ENCODE assay signal across 7 cellular contexts in the genomic region with DNA sequence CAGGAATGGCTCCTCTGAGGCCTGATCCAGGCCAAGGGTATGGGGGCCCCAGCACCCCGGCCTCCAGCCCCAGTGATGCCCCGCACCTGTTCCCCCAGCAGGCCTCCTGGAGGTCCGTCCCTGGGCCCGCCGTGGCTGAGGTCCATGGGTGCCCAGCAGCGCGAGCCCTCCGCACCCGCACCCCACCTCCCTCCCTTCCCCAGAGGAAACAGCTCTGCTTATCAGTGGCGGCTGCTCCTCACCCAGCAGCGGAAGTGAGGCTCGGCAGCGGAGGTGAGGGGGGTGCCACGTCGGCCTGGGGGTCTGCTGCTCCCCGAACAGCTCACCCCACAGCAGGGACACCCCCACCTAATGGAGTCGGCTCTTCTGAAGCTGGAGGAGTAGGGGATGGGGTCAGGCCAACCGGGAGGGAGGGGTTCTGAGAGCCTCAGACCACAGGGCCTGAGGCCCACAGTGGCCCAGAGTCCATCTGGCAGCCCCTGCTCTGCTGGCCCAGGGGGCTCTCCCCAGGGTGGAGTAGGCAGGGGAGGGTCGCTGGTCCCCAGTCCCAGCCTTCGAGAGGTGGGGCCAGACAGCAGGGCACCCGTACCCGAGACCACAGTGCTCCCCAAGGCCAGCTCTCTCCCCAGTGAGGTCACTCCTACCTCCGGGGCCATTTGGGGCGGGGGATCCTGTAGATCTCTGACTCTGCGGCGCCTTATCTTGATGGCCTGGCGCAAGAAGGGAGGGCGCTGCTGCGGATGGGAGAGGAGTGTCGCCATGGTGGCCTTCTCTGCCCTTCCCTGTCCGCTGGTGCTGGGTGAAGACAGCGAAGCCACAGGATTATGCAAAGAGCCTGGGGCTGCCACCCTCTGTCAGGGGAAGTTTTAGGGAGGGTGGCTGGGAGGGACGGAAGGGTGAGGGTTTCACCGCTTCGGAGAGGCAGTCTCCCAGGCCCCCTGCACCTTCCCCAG. TPM values are rescaled to one million over a fixed set of nuclear protein-coding genes. Genes with fewer than 3 reads are reported as not detected.
DNase-seq lines count a peak whose midpoint lies in the region; ATAC-seq, FAIRE-seq and TF ChIP-seq lines count a peak whose summit lies in the region.

A gene (minus strand): TSS at position 828 of the 953 bp plus-strand sequence. CDS start 67 bp downstream, at position 761.

- no peak for TF ChIP-seq EP300 in GM12878 (IDR thresholded peaks at IDR 0.05; ENCODE audit: borderline replicate concordance in 1 of 2, control insufficient read depth in 1 of 2, low read depth in 2 of 2, low read length in 2 of 2)

- H3K4me1 ChIP-seq in HEK293 (ENCODE audit: control insufficient read depth, insufficient read depth, low read length) (no peaks in the 10 kb centered on the region; the same call in 1 of the 2 replicates), GM12878 (ENCODE audit: control insufficient read depth, insufficient read depth, low read length) (peaks cover 14% of the 10 kb centered on the region), thyroid gland (peaks cover 25 to 42% of the 10 kb centered on the region in 2 donors)

- H3K36me3 ChIP-seq in HEK293 (ENCODE audit: control insufficient read depth in 2 of 2, insufficient read depth in 1 of 2, low read length in 2 of 2) = peaks cover 0 to 31% of the 10 kb centered on the region in 2 experiments; a peak in 1 of 3 replicates
- H3K36me3 ChIP-seq in GM12878 (ENCODE audit: control insufficient read depth in 2 of 2, insufficient read depth in 2 of 2, low read length in 1 of 2) = peaks cover 0 to 7% of the 10 kb centered on the region in 2 experiments; a peak in 3 of 4 replicates
- peaks cover 27 to 29% of the 10 kb centered on the region in 2 donors for H3K36me3 ChIP-seq in thyroid gland

- peaks cover 18% of the 10 kb centered on the region for H3K79me2 ChIP-seq in GM12878 (ENCODE audit: control insufficient read depth, insufficient read depth, low read length)

- RAD21 ChIA-PET in GM12878 (lab: Charles Lee; ENCODE audit: unreplicated experiment) = interaction anchor here (0.9 to 3.6 kb wide), 11 partner anchors 11 to 90 kb away, joined by 3 to 21 read pairs (median 5); a partner anchor contains a TSS

- DNase-seq in GM12878 (ENCODE audit: low read depth, low spot score) (no peak), mesenteric fat pad (ENCODE audit: low spot score) (peak; percentile 86), thyroid gland (peak in 1 of 2 donors; percentile 31), foreskin melanocyte (no peak)

- ATAC-seq in GM12878 (peak; percentile 62), HG03095 (IDR thresholded peaks at IDR 0.05; ENCODE audit: unreplicated experiment) (no peak)

- H4K20me1 ChIP-seq in GM12878 (ENCODE audit: control insufficient read depth, insufficient read depth) = no peaks in the 10 kb centered on the region

- SMC1A ChIA-PET in GM12878 (lab: Charles Lee; ENCODE audit: uncharacterized antibody, unreplicated experiment) = interaction anchor here (0.7 to 3.2 kb wide), 8 partner anchors 11 to 90 kb away, joined by 3 to 14 read pairs (median 5); a partner anchor contains a TSS

- H3K9me3 ChIP-seq in HEK293 (ENCODE audit: control insufficient read depth, insufficient read depth, low read depth, low read length) = no peaks in the 10 kb centered on the region
- H3K9me3 ChIP-seq in GM12878 (replicated peaks; ENCODE audit: control insufficient read depth, insufficient read depth, low read length) = no peaks in the 10 kb centered on the region
- H3K9me3 ChIP-seq in thyroid gland = no peaks in the 10 kb centered on the region

- TF ChIP-seq POLR2A in GM12878 (IDR thresholded peaks at IDR 0.05; ENCODE audit: low read depth, low read length) (peak; percentile 82), thyroid gland (IDR thresholded peaks at IDR 0.05) (no peak)

- H3K27me3 ChIP-seq in GM12878 (replicated peaks in 1 of 2; ENCODE audit: control insufficient read depth in 2 of 2, insufficient read depth in 2 of 2, low read length in 1 of 2) (no peaks in the 10 kb centered on the region), thyroid gland (no peaks in the 10 kb centered on the region)

- BruUV-seq in GM12878 (replicated peaks; lab: Mats Ljungman, UMichigan) = TSS peak; percentile 81

- WGBS in GM12878 (ENCODE audit: insufficient coverage, insufficient replicate concordance, low lambda C conversion rate, missing lambda C conversion rate) = 3% methylated on average over 31 of the region's 35 CpGs
- WGBS in thyroid gland, 2 donors = 71 to 83% methylated on average over 16 to 22 of the region's 35 CpGs

- POLR2A ChIA-PET in HEK293 (lab: Yijun Ruan, JAX) (interaction anchor here (0.5 to 3.2 kb wide), 6 partner anchors 10 to 246 kb away, joined by 3 to 28 read pairs (median 4); a partner anchor contains a TSS), GM12878 (lab: Charles Lee) (interaction anchor here (0.5 to 4.5 kb wide), 14 partner anchors 8 to 180 kb away, joined by 3 to 42 read pairs (median 8); a partner anchor contains a TSS)

- H3K9ac ChIP-seq in GM12878 (ENCODE audit: control insufficient read depth, insufficient read depth, low read length) = peak within 1 kb of the TSS; percentile 98

- CTCF ChIA-PET in HEK293 (lab: Yijun Ruan, JAX) (interaction anchor here (0.6 to 5.5 kb wide), 4 partner anchors 17 to 61 kb away, joined by 3 to 40 read pairs (median 4); no protein-coding TSS in a partner anchor), GM12878 (lab: Yijun Ruan, JAX) (interaction anchor here (0.7 to 8.7 kb wide), 12 partner anchors 14 to 123 kb away, joined by 3 to 117 read pairs (median 5); a partner anchor contains a TSS)

- no peak for TF ChIP-seq RAD21 in GM12878 (IDR thresholded peaks at IDR 0.05; ENCODE audit: insufficient read depth, low read depth, low read length)

- in situ Hi-C loops in GM12878 (cut with MboI) = no loop called here

- peak within 1 kb of the TSS; percentile 93 for H3K4me2 ChIP-seq in GM12878 (ENCODE audit: control insufficient read depth, insufficient read depth)

- H3K4me3 ChIP-seq in HEK293 (ENCODE audit: low read depth, low read length) (no peak within 1 kb of the TSS), GM12878 (peak within 1 kb of the TSS; percentile 77), thyroid gland (replicated peaks in 1 of 3) (peak within 1 kb of the TSS in 1 of 3 donors; percentile 1)

- peak within 1 kb of the TSS; percentile 84 for H2AFZ ChIP-seq in GM12878 (ENCODE audit: control insufficient read depth, low read depth, low read length)

- TF ChIP-seq CTCF in HEK293 (tag by site-specific recombination; IDR thresholded peaks at IDR 0.05) (no peak), GM12878 (IDR thresholded peaks at IDR 0.05 in 2 of 3, conservative IDR thresholded peaks at IDR 0.05 in 1 of 3; ENCODE audit: control insufficient read depth in 2 of 3, extremely low read depth in 1 of 3, insufficient read depth in 1 of 3, low read depth in 3 of 3, low read length in 3 of 3) (no peak), thyroid gland (IDR thresholded peaks at IDR 0.05) (no peak)

- H3K27ac ChIP-seq in HEK293 (ENCODE audit: extremely low read depth, low read depth, low read length) = no peak within 1 kb of the TSS
- H3K27ac ChIP-seq in GM12878 (ENCODE audit: control insufficient read depth, insufficient read depth) = peak within 1 kb of the TSS; percentile 93
- peak within 1 kb of the TSS; percentile 83 to 94 (median 90) for H3K27ac ChIP-seq in thyroid gland

- intact Hi-C loops in T-helper 2 cell treated with Interferon-gamma antibody and Interleukin-4, amounts not matched to agents 100 ng/mL and 5 ng/mL, for 36 hours (cut with micrococcal nuclease) = loop anchor here (1.0 to 5.0 kb wide), 2 partner anchors 11 to 67 kb away; a partner anchor contains a TSS
- intact Hi-C loops in GM12878 (cut with micrococcal nuclease; ENCODE audit: unreplicated experiment) (no loop called here), thyroid gland (cut with DNase I) (loop anchor here (10.0 kb wide), 1 partner anchor 179 kb away; a partner anchor contains a TSS)

- peak; percentile 52 for FAIRE-seq in GM12878 (lab: Jason Lieb, UNC)

TF ChIP-seq in HEK293, 187 proteins besides CTCF, POLR2A, EP300 and RAD21 (continues in another document):
- TF ChIP-seq ZNF596 (tag by site-specific recombination; IDR thresholded peaks at IDR 0.05) (no peak), ZNF211 (tag by site-specific recombination; IDR thresholded peaks at IDR 0.05; ENCODE audit: low read depth) (no peak), ZNF837 (tag by site-specific recombination; IDR thresholded peaks at IDR 0.05) (no peak), ZNF658 (tag by site-specific recombination; IDR thresholded peaks at IDR 0.05) (no peak), ZNF623 (tag by site-specific recombination; IDR thresholded peaks at IDR 0.05) (peak; percentile 93)

TF ChIP-seq in GM12878, 131 proteins besides CTCF, POLR2A, EP300 and RAD21 (continues in another document):
- TF ChIP-seq STAT3 (IDR thresholded peaks at IDR 0.05; ENCODE audit: low read depth, low read length) = no peak
- TF ChIP-seq MTA3 (IDR thresholded peaks at IDR 0.05; ENCODE audit: borderline replicate concordance, low read length) = no peak
- TF ChIP-seq POLR2AphosphoS2 (IDR thresholded peaks at IDR 0.05; ENCODE audit: low read depth, low read length) = peak; percentile 42; the same call in 1 of the 2 replicates
- TF ChIP-seq LARP7 (IDR thresholded peaks at IDR 0.05) = peak; percentile 42; the same call in 1 of the 2 replicates
- no peak for TF ChIP-seq HCFC1 (IDR thresholded peaks at IDR 0.05; ENCODE audit: low read length)
- 0 out of 2 replicates have a peak, but pooled peaks have one; percentile 59 for TF ChIP-seq NBN (IDR thresholded peaks at IDR 0.05)

RNA-seq across cellular contexts. Expression of the gene that starts here (rescaled TPM):
- 206 and 210 TPM in 2 replicates for total RNA-seq in T-helper 2 cell treated with Interferon-gamma antibody and Interleukin-4, amounts not matched to agents 100 ng/mL and 5 ng/mL, for 36 hours
- total RNA-seq in GM12878 (2013; cell fraction: nucleolus; rRNA removed) = 128 and 142 TPM in 2 replicates
- total RNA-seq in GM12878 (2014; rRNA removed) (37.9 and 45.2 TPM in 2 replicates), GM12878 (2014; rRNA removed; fragmentation: Illumina TruSeq; extraction: Trizol) (10.0 and 10.3 TPM in 2 replicates), GM12878 (2021) (58.6 and 63.9 TPM in 2 replicates), mesenteric fat pad (12.8 TPM), thyroid gland (1 to 10 TPM; 4.0 to 8.1 (median 5.2) TPM)
- polyA plus RNA-seq in GM12878 (2011; ENCODE audit: low read depth) = 46.6 TPM
- polyA plus RNA-seq in GM12878 (2011; rRNA removed) (9.2 and 15.5 TPM in 2 replicates), GM12878 (2014; fragmentation: Illumina TruSeq; extraction: Trizol) (4.0 and 14.4 TPM in 2 replicates), GM12878 (2014; fragmentation: Nextera tagmentation; extraction: Ambion mirVana) (1 to 10 TPM in 1 of 2 experiments, under 1 TPM in 1; 0.32 to 1.6 TPM), GM12878 (2014; rRNA removed) (37.1 and 46.0 TPM in 2 replicates), GM12878 (2016; fragmentation: Nextera tagmentation; extraction: Ambion mirVana) (10 to 100 TPM; 34.9 to 37.4 TPM)
- 11.1 and 15.5 TPM in 2 replicates for polyA plus RNA-seq in GM12878 (2011; cell fraction: cytosol; rRNA removed)
- polyA plus RNA-seq in GM12878 (2011; cell fraction: nucleus; rRNA removed) = 157 and 179 TPM in 2 replicates
- polyA plus RNA-seq in GM12878 (2012) = 42.6 and 46.6 TPM in 2 replicates
- polyA minus RNA-seq in GM12878 (2011; rRNA and poly(A)+ RNA removed) = 12.5 and 23.1 TPM in 2 replicates
- polyA minus RNA-seq in GM12878 (2011; cell fraction: cytosol; rRNA and poly(A)+ RNA removed) = 9.7 and 12.6 TPM in 2 replicates
- polyA minus RNA-seq in GM12878 (2011; cell fraction: nucleus; rRNA and poly(A)+ RNA removed) = 47.1 and 66.4 TPM in 2 replicates
